1 cellular context compared by ENCODE assay signal in the genomic region with DNA sequence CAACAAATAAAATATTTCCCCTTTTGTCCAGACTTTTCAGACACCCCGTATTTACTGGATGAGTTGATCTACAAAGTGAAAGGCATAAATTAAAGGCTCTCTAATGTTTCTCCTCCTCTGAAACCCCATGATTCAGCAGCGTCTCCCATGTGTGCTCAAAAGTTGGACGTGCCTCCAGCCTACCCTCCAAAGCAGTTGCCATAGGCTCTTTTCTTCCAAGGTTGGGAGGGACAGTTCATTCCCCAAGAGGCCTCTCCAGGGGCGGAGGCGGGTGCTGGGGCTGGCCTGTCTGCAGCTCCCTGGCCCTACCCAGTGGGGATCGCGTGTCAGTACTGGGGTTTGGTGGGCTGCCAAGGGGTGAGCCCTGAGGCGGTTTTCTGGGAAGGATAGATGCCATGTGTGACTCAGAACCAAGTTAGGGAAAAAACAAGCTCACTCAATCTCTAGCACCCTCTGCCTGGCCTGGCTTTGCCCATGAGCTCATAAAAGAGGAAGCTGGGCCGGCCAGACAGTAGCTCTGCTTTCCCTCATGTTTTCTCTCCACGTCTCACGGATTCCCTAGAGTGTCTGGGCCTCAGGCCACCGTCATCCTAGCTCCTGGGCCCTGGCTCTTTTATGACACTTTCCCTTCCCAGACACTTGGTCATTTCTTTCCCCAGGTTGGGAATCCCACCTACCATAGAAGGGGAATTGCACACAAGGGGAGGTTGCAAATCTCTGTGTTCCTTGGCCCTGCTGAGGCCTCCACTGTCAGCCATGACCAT.
TF ChIP-seq lines count a peak whose summit lies in the region.

No MANE protein-coding gene starts in this region.

TF ChIP-seq in HCT116, 20 proteins besides CTCF, POLR2A, EP300 and RAD21 (continued from another document):
- TF ChIP-seq MAX (IDR thresholded peaks at IDR 0.05) (no peak), YY1 (IDR thresholded peaks at IDR 0.05; ENCODE audit: extremely low read depth, insufficient replicate concordance, low read depth, low read length) (peak; percentile 70), EZH2 (IDR thresholded peaks at IDR 0.05) (no peak), ZFX (IDR thresholded peaks at IDR 0.05) (peak; percentile 48; the same call in 1 of the 2 replicates), ZNF274 (IDR thresholded peaks at IDR 0.05; ENCODE audit: low read depth, low read length) (no peak), SRF (IDR thresholded peaks at IDR 0.05; ENCODE audit: low read depth) (no peak), CBX3 (IDR thresholded peaks at IDR 0.05; ENCODE audit: low read depth) (no peak), EZH2phosphoT487 (IDR thresholded peaks at IDR 0.05; ENCODE audit: borderline replicate concordance) (no peak), JUND (IDR thresholded peaks at IDR 0.05) (no peak), SIN3A (IDR thresholded peaks at IDR 0.05; ENCODE audit: low read depth) (no peak), SP1 (IDR thresholded peaks at IDR 0.05; ENCODE audit: low read depth) (no peak), EGR1 (IDR thresholded peaks at IDR 0.05; ENCODE audit: low read depth) (no peak)
- TF ChIP-seq, protein P1, sequence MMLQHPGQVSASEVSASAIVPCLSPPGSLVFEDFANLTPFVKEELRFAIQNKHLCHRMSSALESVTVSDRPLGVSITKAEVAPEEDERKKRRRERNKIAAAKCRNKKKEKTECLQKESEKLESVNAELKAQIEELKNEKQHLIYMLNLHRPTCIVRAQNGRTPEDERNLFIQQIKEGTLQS (IDR thresholded peaks at IDR 0.05), result no peak
